Comparison of ENCODE assay signal across 11 cellular contexts in genomic region chr4:74603186-74603585, GRCh38.
"Had no signal": no experiment of that assay in that cellular context is flagged by ENCODE, and none has a peak within 500 bp of the region (broad histone marks: within the 10 kb centered on the region; RNA-seq: fewer than 3 reads in every experiment).

No MANE protein-coding gene starts in this region.

- DNase-seq: GM23248, GOT3, H7, H9, HCEC 1CT, HFFc6 had no signal

- H3K9me3 ChIP-seq: HAP-1 had no signal

- ATAC-seq: GM23338, HCT116 had no signal

- H2AFZ ChIP-seq: GM23248, GM23338 had no signal

- H3K4me3 ChIP-seq: GM23248, GM23338, HAP-1 had no signal

- H3K27ac ChIP-seq: GM23248 had no signal

- H3K4me1 ChIP-seq: HAP-1 had no signal

- H3K27ac Mint-ChIP-seq: GM23338, H9, HFFc6 had no signal

- H3K36me3 ChIP-seq: HAP-1 had no signal

- FAIRE-seq: H1, H54 had no signal

- H3K4me3 Mint-ChIP-seq: GM23338, H9, HFFc6 had no signal

- H3K9ac ChIP-seq: GM23248 had no signal

- H3K4me1 Mint-ChIP-seq: GM23338, H9 had no signal

- H3K4me2 ChIP-seq: GM23338 had no signal
